Comparison of ENCODE assay signal across 8 cellular contexts in the genomic region with DNA sequence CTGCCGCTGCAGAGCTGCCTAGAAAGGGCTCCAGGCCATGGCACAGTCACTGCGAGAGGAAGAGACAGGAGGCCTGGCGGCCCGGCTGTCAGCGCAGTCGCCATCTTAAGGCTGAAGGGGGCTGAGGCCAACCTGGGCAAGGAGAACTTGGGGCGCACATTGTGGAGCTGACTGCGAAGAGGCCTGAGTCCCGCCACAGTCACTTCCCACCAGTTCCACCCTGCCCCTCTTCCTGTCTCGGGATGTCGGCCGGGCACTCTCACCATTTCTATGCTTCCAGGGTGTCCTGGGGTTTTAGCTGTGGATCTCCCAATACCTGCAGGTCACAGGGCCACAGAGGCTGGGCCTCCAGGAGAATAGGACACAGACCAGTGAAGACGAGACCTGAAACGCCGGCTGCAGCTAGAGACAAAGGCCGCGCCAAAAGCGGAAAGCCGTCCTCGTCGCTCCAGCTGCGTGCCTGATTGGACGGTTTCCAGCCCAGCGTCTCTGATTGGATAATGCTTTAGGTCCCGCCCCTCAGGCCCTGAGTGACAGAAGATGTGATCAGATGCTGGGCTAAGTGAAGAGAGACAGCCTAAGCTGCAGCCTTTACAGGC.
DNase-seq lines count a peak whose midpoint lies in the region; TF ChIP-seq lines count a peak whose summit lies in the region.

No MANE protein-coding gene starts in this region.

- H3K36me3 Mint-ChIP-seq in HFFc6 (ENCODE audit: low read depth) (peaks cover 23% of the 10 kb centered on the region), endothelial cell (ENCODE audit: low read depth, unreplicated experiment) (peaks cover 8% of the 10 kb centered on the region)

- TF ChIP-seq CTCF in HFFc6 (IDR thresholded peaks at IDR 0.05) (no peak), endothelial cell (IDR thresholded peaks at IDR 0.05; ENCODE audit: unreplicated experiment) (no peak)

- DNase-seq in DMS153 treated with DMSO at 0.1 percent for 48 hours (lab: John Stamatoyannopoulos, UW; ENCODE audit: unreplicated experiment) = peak; percentile 15
- DNase-seq in HFFc6 = peak; percentile 8
- peak; percentile 68 for DNase-seq in NCI-H2227 treated with DMSO at 0.1 percent for 48 hours (lab: John Stamatoyannopoulos, UW)
- peak; percentile 83 for DNase-seq in activated CD8-positive, alpha-beta memory T cell treated with anti-CD3 and anti-CD28 coated beads, Interleukin-2, amount 50 U/mL, for 24 hours (ENCODE audit: extremely low read depth)
- peak; percentile 92 for DNase-seq in endothelial cell (ENCODE audit: low spot score)
- DNase-seq in midbrain (lab: John Stamatoyannopoulos, UW) = peak; percentile 92
- peak; percentile 65 for DNase-seq in stimulated activated CD8-positive, alpha-beta memory T cell treated with anti-CD3 and anti-CD28 coated beads, Interleukin-12 subunit alpha, Interleukin-12 subunit beta, amount 100 ng/mL, for 4 hours (ENCODE audit: low read depth)
- no peak for DNase-seq in NCI-H1694 treated with DMSO at 0.1 percent for 48 hours (lab: John Stamatoyannopoulos, UW)

- peak overlapping the region; percentile 94 for H3K4me3 Mint-ChIP-seq in HFFc6
- H3K4me3 Mint-ChIP-seq in endothelial cell (ENCODE audit: unreplicated experiment) = peak overlapping the region; percentile 99

- H3K27ac Mint-ChIP-seq in HFFc6 (peak overlapping the region; percentile 84), endothelial cell (ENCODE audit: unreplicated experiment) (peak overlapping the region; percentile 100)

- H3K4me1 Mint-ChIP-seq in HFFc6 (ENCODE audit: low read depth) = no peaks in the 10 kb centered on the region; the same call in 1 of the 2 replicates
- H3K4me1 Mint-ChIP-seq in endothelial cell (ENCODE audit: unreplicated experiment) = peaks cover 30% of the 10 kb centered on the region

- H3K27me3 Mint-ChIP-seq in HFFc6 (ENCODE audit: insufficient read depth) (no peaks in the 10 kb centered on the region; the same call in none of the 2 replicates), endothelial cell (ENCODE audit: unreplicated experiment) (peaks cover 8% of the 10 kb centered on the region)

- peaks cover 53% of the 10 kb centered on the region for H3K9me3 Mint-ChIP-seq in HFFc6
- H3K9me3 Mint-ChIP-seq in endothelial cell (ENCODE audit: unreplicated experiment) = no peaks in the 10 kb centered on the region
